Comparison of ENCODE assay signal across 11 cellular contexts in the genomic region with DNA sequence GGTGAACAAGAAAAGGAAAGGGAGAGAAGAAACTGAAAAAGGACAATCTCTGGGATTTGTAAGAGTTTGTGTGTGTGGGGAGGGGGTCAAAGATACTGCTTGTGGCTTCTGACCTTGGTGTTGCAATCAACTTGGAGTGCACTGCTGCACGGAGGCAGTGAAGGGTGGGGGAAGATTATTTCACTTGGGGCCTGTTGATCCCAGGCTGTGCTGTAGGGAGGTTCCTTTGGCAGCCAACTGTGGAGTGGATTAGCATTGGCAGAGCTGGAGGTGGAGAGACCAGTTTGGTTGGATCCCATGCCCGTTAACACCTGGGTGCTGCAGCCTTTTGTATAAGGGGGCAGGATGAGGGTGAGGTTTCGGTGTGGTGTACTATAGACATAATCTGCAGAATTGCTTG. TPM values are rescaled to one million over a fixed set of nuclear protein-coding genes. Genes with fewer than 3 reads are reported as not detected.
DNase-seq lines count a peak whose midpoint lies in the region; ATAC-seq, FAIRE-seq and TF ChIP-seq lines count a peak whose summit lies in the region.
"Had no signal": no experiment of that assay in that cellular context is flagged by ENCODE, and none has a peak within 500 bp of the region (broad histone marks: within the 10 kb centered on the region; RNA-seq: fewer than 3 reads in every experiment).

No MANE protein-coding gene starts in this region.

- peaks cover 10% of the 10 kb centered on the region for H3F3A ChIP-seq in PC-9 (ENCODE audit: insufficient read depth, low read depth)

- ATAC-seq in heart right ventricle (peak in 7 of 8 donors; percentile 53 to 87 (median 73)), SK-N-SH treated with all-trans-retinoic acid at 6 μM for 48 hours (no peak)

- H3K27me3 ChIP-seq in PC-9 (ENCODE audit: insufficient read depth, low read depth), result no peaks in the 10 kb centered on the region
- no peaks in the 10 kb centered on the region for H3K27me3 ChIP-seq in heart right ventricle
- H3K27me3 ChIP-seq in stomach, result no peaks in the 10 kb centered on the region
- H3K27me3 ChIP-seq: SJSA1 had no signal

- H3K4me1 ChIP-seq in PC-9 (replicated peaks; ENCODE audit: insufficient read depth), result peaks cover 29% of the 10 kb centered on the region
- peaks cover 0 to 60% (median 34%) of the 10 kb centered on the region in 9 donors for H3K4me1 ChIP-seq in heart right ventricle
- peaks cover 37 to 78% (median 59%) of the 10 kb centered on the region in 4 donors for H3K4me1 ChIP-seq in stomach

- POLR2A ChIA-PET in PC-9 (lab: Charles Lee; ENCODE audit: unreplicated experiment), result interaction anchor here (0.6 to 0.8 kb wide), 3 partner anchors 33 to 146 kb away, joined by 7 to 11 read pairs (median 10); no protein-coding TSS in a partner anchor

- DNase-seq in NCI-H345 (lab: John Stamatoyannopoulos, UW) (peak; percentile 62), NCI-H345 treated with DMSO at 0.1 percent for 48 hours (lab: John Stamatoyannopoulos, UW; ENCODE audit: unreplicated experiment) (no peak), PC-9 (peak; percentile 66 to 69), heart right ventricle (peak; percentile 14 to 16), stomach (peak; percentile 75), GM12892 (ENCODE audit: insufficient read length) (no peak)
- no peak for DNase-seq in activated CD8-positive, alpha-beta memory T cell treated with anti-CD3 and anti-CD28 coated beads, Interleukin-2, amount 50 U/mL, for 48 hours
- DNase-seq: ACHN; activated naive CD8-positive, alpha-beta T cell treated with anti-CD3 and anti-CD28 coated beads for 36 hours had no signal

- no peaks in the 10 kb centered on the region for H3K9me3 ChIP-seq in PC-9 (ENCODE audit: insufficient read depth, low read depth)
- no peaks in the 10 kb centered on the region for H3K9me3 ChIP-seq in heart right ventricle
- H3K9me3 ChIP-seq in stomach, result no peaks in the 10 kb centered on the region
- H3K9me3 ChIP-seq: SJSA1 had no signal

- no peaks in the 10 kb centered on the region for H4K20me1 ChIP-seq in PC-9 (ENCODE audit: insufficient read depth)

- H3K79me2 ChIP-seq in PC-9 (ENCODE audit: low read depth), result 0 out of 2 replicates have a peak, but pooled peaks cover 13% of the 10 kb centered on the region

- H2AFZ ChIP-seq in PC-9, result no peak overlapping the region

- H3K36me3 ChIP-seq in PC-9 (ENCODE audit: low read depth) (no peaks in the 10 kb centered on the region), heart right ventricle (no peaks in the 10 kb centered on the region), stomach (no peaks in the 10 kb centered on the region)
- H3K36me3 ChIP-seq: SJSA1 had no signal

- H3K9me2 ChIP-seq in PC-9 (ENCODE audit: insufficient read depth), result no peaks in the 10 kb centered on the region

- CTCF ChIA-PET in PC-9 (lab: Charles Lee), result no interaction called here

- peak overlapping the region; percentile 43 for H3K27ac ChIP-seq in PC-9
- H3K27ac ChIP-seq in heart right ventricle, result peak overlapping the region in 1 of 10 donors; percentile 26
- H3K27ac ChIP-seq in stomach, result peak overlapping the region; percentile 35 to 70 (median 55)
- H3K27ac ChIP-seq: SJSA1 had no signal

- H3K4me3 ChIP-seq in PC-9, result no peak overlapping the region
- no peak overlapping the region for H3K4me3 ChIP-seq in heart right ventricle
- H3K4me3 ChIP-seq in stomach, result no peak overlapping the region
- H3K4me3 ChIP-seq: SJSA1 had no signal

- FAIRE-seq in GM12892 (lab: Jason Lieb, UNC), result no peak

- TF ChIP-seq CTCF in PC-9 (conservative IDR thresholded peaks at IDR 0.05) (no peak), heart right ventricle (IDR thresholded peaks at IDR 0.05) (no peak), stomach (IDR thresholded peaks at IDR 0.05) (no peak)

- intact Hi-C loops in PC-9 (cut with micrococcal nuclease; ENCODE audit: unreplicated experiment) (loop anchor here (5.0 kb wide), 1 partner anchor 36 kb away; the partner anchor contains the start of gene AFF1), heart right ventricle (cut with DNase I) (no loop called here), stomach (cut with DNase I; ENCODE audit: low total_unique reads) (no loop called here)

- TF ChIP-seq POLR2A in stomach (IDR thresholded peaks at IDR 0.05) (no peak), GM12892 (IDR thresholded peaks at IDR 0.05; ENCODE audit: low read depth, low read length) (no peak)

- TF ChIP-seq EP300 in stomach (IDR thresholded peaks at IDR 0.05), result no peak

- peak overlapping the region; percentile 64 for H3K4me2 ChIP-seq in PC-9

- 49 to 54% methylated on average over 3 of the region's 3 CpGs for WGBS in heart right ventricle, 2 donors
- 24 to 50% (median 30%) methylated on average over 3 of the region's 3 CpGs for WGBS in stomach, 5 donors

- no TSS peak for BruUV-seq in PC-9 (replicated peaks; lab: Mats Ljungman, UMichigan)

TF ChIP-seq in SK-N-SH treated with all-trans-retinoic acid at 6 μM for 48 hours, 23 proteins besides CTCF, POLR2A, EP300 and RAD21:
- TF ChIP-seq, protein P1, sequence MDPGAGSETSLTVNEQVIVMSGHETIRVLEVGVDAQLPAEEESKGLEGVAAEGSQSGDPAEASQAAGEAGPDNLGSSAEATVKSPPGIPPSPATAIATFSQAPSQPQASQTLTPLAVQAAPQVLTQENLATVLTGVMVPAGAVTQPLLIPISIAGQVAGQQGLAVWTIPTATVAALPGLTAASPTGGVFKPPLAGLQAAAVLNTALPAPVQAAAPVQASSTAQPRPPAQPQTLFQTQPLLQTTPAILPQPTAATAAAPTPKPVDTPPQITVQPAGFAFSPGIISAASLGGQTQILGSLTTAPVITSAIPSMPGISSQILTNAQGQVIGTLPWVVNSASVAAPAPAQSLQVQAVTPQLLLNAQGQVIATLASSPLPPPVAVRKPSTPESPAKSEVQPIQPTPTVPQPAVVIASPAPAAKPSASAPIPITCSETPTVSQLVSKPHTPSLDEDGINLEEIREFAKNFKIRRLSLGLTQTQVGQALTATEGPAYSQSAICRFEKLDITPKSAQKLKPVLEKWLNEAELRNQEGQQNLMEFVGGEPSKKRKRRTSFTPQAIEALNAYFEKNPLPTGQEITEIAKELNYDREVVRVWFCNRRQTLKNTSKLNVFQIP (CRISPR knock-in tag; IDR thresholded peaks at IDR 0.05; ENCODE audit: borderline replicate concordance, low read depth), result no peak
- TF ChIP-seq TCF4 (CRISPR knock-in tag; IDR thresholded peaks at IDR 0.05; ENCODE audit: borderline replicate concordance) (no peak), ARNTL (CRISPR knock-in tag; IDR thresholded peaks at IDR 0.05; ENCODE audit: borderline replicate concordance, low read depth) (no peak), CSDC2 (CRISPR knock-in tag; IDR thresholded peaks at IDR 0.05) (no peak), CSRNP3 (CRISPR knock-in tag; IDR thresholded peaks at IDR 0.05) (no peak), SNAI2 (CRISPR knock-in tag; IDR thresholded peaks at IDR 0.05) (no peak), PPARA (CRISPR knock-in tag; IDR thresholded peaks at IDR 0.05; ENCODE audit: borderline replicate concordance) (no peak), BACH2 (CRISPR knock-in tag; IDR thresholded peaks at IDR 0.05; ENCODE audit: borderline replicate concordance) (no peak), ISL1 (CRISPR knock-in tag; IDR thresholded peaks at IDR 0.05) (no peak), OSR1 (CRISPR knock-in tag; IDR thresholded peaks at IDR 0.05) (no peak)
- TF ChIP-seq, protein P2, sequence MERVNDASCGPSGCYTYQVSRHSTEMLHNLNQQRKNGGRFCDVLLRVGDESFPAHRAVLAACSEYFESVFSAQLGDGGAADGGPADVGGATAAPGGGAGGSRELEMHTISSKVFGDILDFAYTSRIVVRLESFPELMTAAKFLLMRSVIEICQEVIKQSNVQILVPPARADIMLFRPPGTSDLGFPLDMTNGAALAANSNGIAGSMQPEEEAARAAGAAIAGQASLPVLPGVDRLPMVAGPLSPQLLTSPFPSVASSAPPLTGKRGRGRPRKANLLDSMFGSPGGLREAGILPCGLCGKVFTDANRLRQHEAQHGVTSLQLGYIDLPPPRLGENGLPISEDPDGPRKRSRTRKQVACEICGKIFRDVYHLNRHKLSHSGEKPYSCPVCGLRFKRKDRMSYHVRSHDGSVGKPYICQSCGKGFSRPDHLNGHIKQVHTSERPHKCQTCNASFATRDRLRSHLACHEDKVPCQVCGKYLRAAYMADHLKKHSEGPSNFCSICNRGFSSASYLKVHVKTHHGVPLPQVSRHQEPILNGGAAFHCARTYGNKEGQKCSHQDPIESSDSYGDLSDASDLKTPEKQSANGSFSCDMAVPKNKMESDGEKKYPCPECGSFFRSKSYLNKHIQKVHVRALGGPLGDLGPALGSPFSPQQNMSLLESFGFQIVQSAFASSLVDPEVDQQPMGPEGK (CRISPR knock-in tag; IDR thresholded peaks at IDR 0.05; ENCODE audit: borderline replicate concordance), result no peak

RNA-seq across cellular contexts. Expression of gene AFF1, which starts 38.2 kb away (rescaled TPM):
- total RNA-seq in PC-9 (2021) (45.3 and 52.8 TPM in 2 replicates), heart right ventricle (10 to 100 TPM; 59.5 to 90.2 (median 77.3) TPM), stomach (100 to 1,000 TPM in 1 of 5 donors, 10 to 100 TPM in 4; 57.5 to 177 (median 78.5) TPM)
- polyA plus RNA-seq in heart right ventricle (10 to 100 TPM; 44.4 to 70.7 TPM), stomach (10 to 100 TPM in 1 of 3 donors, 1 to 10 TPM in 2; 6.9 to 10.7 (median 7.1) TPM)
- polyA plus RNA-seq in GM12892 (2012; ENCODE audit: missing spikeins), result 27.9 TPM

Comparison
In these comparisons a context has a peak if more than half of its experiments do, and no peak if none do; other contexts are left out.
1. DNase-seq: peak in NCI-H345 (single experiment), PC-9 (2 of 2), heart right ventricle (2 of 2) and stomach (single experiment); none in NCI-H345 treated with DMSO at 0.1 percent for 48 hours (single experiment), activated CD8-positive, alpha-beta memory T cell treated with anti-CD3 and anti-CD28 coated beads, Interleukin-2, amount 50 U/mL, for 48 hours (single experiment) and GM12892 (single experiment).